Comparison of ENCODE assay signal across 11 cellular contexts in genomic region chr12:30740274-30740673, GRCh38.
"Had no signal": no experiment of that assay in that cellular context is flagged by ENCODE, and none has a peak within 500 bp of the region (broad histone marks: within the 10 kb centered on the region; RNA-seq: fewer than 3 reads in every experiment).

No MANE protein-coding gene starts in this region.

- H3K4me3 ChIP-seq: GM23248, GM23338, HAP-1 had no signal

- H3K27ac ChIP-seq: GM23248 had no signal

- H3K4me1 ChIP-seq: HAP-1 had no signal

- H3K9me3 ChIP-seq: HAP-1 had no signal

- FAIRE-seq: H1, H54 had no signal

- DNase-seq: GM23248, GOT3, H7, H9, HCEC 1CT, HFFc6 had no signal

- ATAC-seq: GM23338, HCT116 had no signal
